In genomic region chr11:33753304-33753703, GRCh38 we compare ENCODE assay signal across 10 cellular contexts. TPM values are rescaled to one million over a fixed set of nuclear protein-coding genes. Genes with fewer than 3 reads are reported as not detected.
DNase-seq lines count a peak whose midpoint lies in the region; ATAC-seq and TF ChIP-seq lines count a peak whose summit lies in the region.
"Had no signal": no experiment of that assay in that cellular context is flagged by ENCODE, and none has a peak within 500 bp of the region (broad histone marks: within the 10 kb centered on the region; RNA-seq: fewer than 3 reads in every experiment).

No MANE protein-coding gene starts in this region.

- peaks cover 10% of the 10 kb centered on the region for H3K4me1 Mint-ChIP-seq in osteocyte (ENCODE audit: unreplicated experiment)

- H3K9me2 ChIP-seq in PC-3 (replicated peaks; ENCODE audit: low read length) = no peaks in the 10 kb centered on the region

- no TSS peak for BruUV-seq in PC-3 (replicated peaks; lab: Mats Ljungman, UMichigan)

- no peaks in the 10 kb centered on the region for H4K20me1 ChIP-seq in PC-3 (ENCODE audit: low read length)

- CTCF ChIA-PET in PC-3 (lab: Charles Lee) = no interaction called here

- H3K27me3 Mint-ChIP-seq in osteocyte (ENCODE audit: unreplicated experiment) = no peaks in the 10 kb centered on the region

- peaks cover 10% of the 10 kb centered on the region; the same call in 1 of the 2 replicates for H3K4me1 ChIP-seq in PC-3 (ENCODE audit: insufficient read depth, low read length)

- 0 out of 2 replicates have a peak, but pooled peaks cover 8% of the 10 kb centered on the region for H3K36me3 ChIP-seq in PC-3 (ENCODE audit: low read depth, low read length)

- peak overlapping the region; percentile 48 for H3K27ac Mint-ChIP-seq in osteocyte (ENCODE audit: unreplicated experiment)

- no peak for TF ChIP-seq CTCF in PC-3 (conservative IDR thresholded peaks at IDR 0.05; ENCODE audit: low read depth, low read length)
- TF ChIP-seq CTCF in osteocyte (IDR thresholded peaks at IDR 0.05) = no peak

- no peak overlapping the region for H3K4me3 ChIP-seq in PC-3 (ENCODE audit: low read length)

- ATAC-seq in GM19023 (IDR thresholded peaks at IDR 0.05; ENCODE audit: unreplicated experiment) (peak; percentile 100), HG02678 (IDR thresholded peaks at IDR 0.05; ENCODE audit: unreplicated experiment) (peak; percentile 98), PC-3 (peak; percentile 50)

- peaks cover 28% of the 10 kb centered on the region for H3K36me3 Mint-ChIP-seq in osteocyte (ENCODE audit: unreplicated experiment)

- H3K79me2 ChIP-seq in PC-3 (ENCODE audit: low read length) = no peaks in the 10 kb centered on the region

- intact Hi-C loops in PC-3 (cut with micrococcal nuclease) = no loop called here

- H3K9me3 ChIP-seq in PC-3 (ENCODE audit: low read length) = no peaks in the 10 kb centered on the region

- H2AFZ ChIP-seq in PC-3 (ENCODE audit: low read length) = no peak overlapping the region

- H3K9ac ChIP-seq in PC-3 (ENCODE audit: low read length) = no peak overlapping the region

- H3K27me3 ChIP-seq in PC-3 (ENCODE audit: low read length) = no peaks in the 10 kb centered on the region

- no peak overlapping the region for H3K4me2 ChIP-seq in PC-3 (ENCODE audit: low read length)

- no peaks in the 10 kb centered on the region for H3K9me3 Mint-ChIP-seq in osteocyte (ENCODE audit: unreplicated experiment)

- H3F3A ChIP-seq in PC-3 (ENCODE audit: low read length, unreplicated experiment) = no peaks in the 10 kb centered on the region

- no peak overlapping the region for H3K4me3 Mint-ChIP-seq in osteocyte (ENCODE audit: unreplicated experiment)

- H3K27ac ChIP-seq in PC-3 (ENCODE audit: low read length) = no peak overlapping the region
- H3K27ac ChIP-seq: HL-60 had no signal

- peak; percentile 21 for DNase-seq in PC-3
- DNase-seq in osteocyte (ENCODE audit: extremely low spot score, unreplicated experiment) = no peak
- no peak for DNase-seq in HK-2 (ENCODE audit: unreplicated experiment)
- DNase-seq in GOT3 (lab: John Stamatoyannopoulos, UW) = no peak
- no peak for DNase-seq in NCI-H345 treated with DMSO at 0.1 percent for 48 hours (lab: John Stamatoyannopoulos, UW; ENCODE audit: unreplicated experiment)
- no peak for DNase-seq in KG1 (lab: John Stamatoyannopoulos, UW)

- POLR2A ChIA-PET in PC-3 (lab: Charles Lee; ENCODE audit: unreplicated experiment) = interaction anchor here (0.9 kb wide), 1 partner anchor 52 kb away, joined by 3 read pairs; no protein-coding TSS in a partner anchor

RNA-seq across cellular contexts. Expression of gene CD59, which starts 17.1 kb away (rescaled TPM):
- total RNA-seq in PC-3 (2014; rRNA removed) (134 and 170 TPM in 2 replicates), osteocyte (857 and 912 TPM in 2 replicates)

RNA-seq across cellular contexts. Expression of gene FBXO3, which starts 21.0 kb away (rescaled TPM):
- total RNA-seq in PC-3 (2014; rRNA removed) = 20.2 and 22.5 TPM in 2 replicates
- total RNA-seq in osteocyte = 30.6 and 31.1 TPM in 2 replicates

RNA-seq across cellular contexts. Expression of gene C11orf91, which starts 52.7 kb away (rescaled TPM):
- total RNA-seq in PC-3 (2014; rRNA removed) (1.0 TPM in 1 of 2 replicates, not detected in the other), osteocyte (0.75 TPM in 1 of 2 replicates, not detected in the other)
- total RNA-seq: dermis microvascular lymphatic vessel endothelial cell had no signal

Comparison
In these comparisons a context has a peak if more than half of its experiments do, and no peak if none do; other contexts are left out.
1. ATAC-seq: peak in every context shown above with its lines; median percentile 100 in GM19023; 98 in HG02678; 50 in PC-3.